ENCODE assay signal across 9 cellular contexts in the genomic region with DNA sequence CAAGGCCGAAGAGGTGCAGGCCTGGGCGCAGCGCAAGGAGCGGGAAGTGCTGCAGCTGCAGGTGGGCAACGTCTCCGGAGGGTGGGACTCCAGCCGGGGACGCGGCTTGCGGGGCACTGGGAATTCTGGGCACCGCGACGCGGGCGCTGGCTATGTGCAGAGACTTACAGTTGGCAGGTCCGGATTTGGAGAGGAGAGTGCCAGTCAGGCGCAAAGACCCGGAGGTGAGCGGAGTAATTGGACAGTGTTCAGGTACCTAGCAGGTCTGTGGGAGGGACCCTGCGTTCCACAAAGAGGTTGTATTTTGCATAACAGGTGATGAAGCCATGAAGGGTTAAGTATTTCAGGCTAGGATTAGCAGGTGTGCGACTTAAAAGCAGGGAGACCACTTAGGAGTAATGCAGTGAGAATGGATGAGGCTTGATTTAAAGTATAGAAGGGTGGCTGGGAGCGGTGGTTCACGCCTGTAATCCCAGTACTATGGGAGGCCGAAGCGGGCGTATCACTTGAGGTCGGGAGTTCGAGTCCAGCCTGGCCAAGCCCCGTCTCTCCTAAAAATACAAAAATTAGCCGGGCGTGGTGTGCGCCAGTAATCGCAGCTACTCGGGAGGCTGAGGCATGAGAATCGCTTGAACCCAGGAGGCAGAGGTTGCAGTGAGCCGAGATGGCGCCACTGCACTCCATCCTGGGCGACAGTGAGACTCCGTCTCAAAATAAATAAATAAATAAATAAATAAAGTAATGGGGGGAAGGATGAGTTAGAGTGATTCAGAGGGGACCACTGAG. TPM values are rescaled to one million over a fixed set of nuclear protein-coding genes. Genes with fewer than 3 reads are reported as not detected.
A peak's percentile ranks its signal among the peaks of the same experiment; 100 is the strongest.
DNase-seq lines count a peak whose midpoint lies in the region; ATAC-seq, FAIRE-seq and TF ChIP-seq lines count a peak whose summit lies in the region.
"Had no signal": no experiment of that assay in that cellular context is flagged by ENCODE, and none has a peak within 500 bp of the region (broad histone marks: within the 10 kb centered on the region; RNA-seq: fewer than 3 reads in every experiment).

No MANE protein-coding gene starts in this region.

- peak; percentile 0 to 2 for ATAC-seq in naive thymus-derived CD8-positive, alpha-beta T cell
- ATAC-seq in GM21423 (IDR thresholded peaks at IDR 0.05; ENCODE audit: unreplicated experiment) (no peak), GM21825 (IDR thresholded peaks at IDR 0.05; ENCODE audit: unreplicated experiment) (no peak)

- peak overlapping the region; percentile 63 for H3K56ac ChIP-seq in H1 (replicated peaks; ENCODE audit: insufficient read length, low read depth, low read length)

- H2BK20ac ChIP-seq in H1 (ENCODE audit: low read length) = no peak overlapping the region

- no peak for TF ChIP-seq EP300 in H1 (IDR thresholded peaks at IDR 0.05; ENCODE audit: borderline replicate concordance in 1 of 2, low read depth in 2 of 2, low read length in 2 of 2)

- H3K18ac ChIP-seq in H1 (ENCODE audit: extremely low read depth, low read length) = peak overlapping the region; percentile 41; the same call in 1 of the 2 replicates

- H3K27me3 Mint-ChIP-seq in naive thymus-derived CD8-positive, alpha-beta T cell = no peaks in the 10 kb centered on the region

- H2BK120ac ChIP-seq in H1 (replicated peaks; ENCODE audit: low read depth, low read length) = no peak overlapping the region

- H3K4me3 ChIP-seq in HL-60 (replicated peaks; ENCODE audit: insufficient read depth, low read length) (peak overlapping the region; percentile 79), H1 (ENCODE audit: extremely low read depth in 1 of 4, insufficient read depth in 2 of 4, low read depth in 3 of 4, low read length in 4 of 4) (peak overlapping the region; percentile 81 to 99 (median 88))

- H4K20me1 ChIP-seq in H1 (replicated peaks in 1 of 2; ENCODE audit: control insufficient read depth in 1 of 2, insufficient read depth in 2 of 2, low read length in 2 of 2) = no peaks in the 10 kb centered on the region

- no peak overlapping the region for H3K4ac ChIP-seq in H1 (replicated peaks; ENCODE audit: insufficient read length, low read depth, low read length)

- peak overlapping the region; percentile 68 to 78 for H3K4me2 ChIP-seq in H1 (ENCODE audit: insufficient read depth in 1 of 2, low read depth in 2 of 2, low read length in 2 of 2)

- no peak overlapping the region for H3K23ac ChIP-seq in H1 (ENCODE audit: insufficient read length)

- peak overlapping the region; percentile 64 to 91 (median 78) for H3K9ac ChIP-seq in H1 (replicated peaks in 1 of 4; ENCODE audit: extremely low read depth in 1 of 4, low read depth in 3 of 4, low read length in 3 of 4)

- H3K23me2 ChIP-seq in H1 (ENCODE audit: low read depth, low read length) = peaks cover 8% of the 10 kb centered on the region

- no peak overlapping the region for H2BK12ac ChIP-seq in H1 (ENCODE audit: low read depth, low read length)

- H4K8ac ChIP-seq in H1 (ENCODE audit: extremely low read depth, insufficient read depth, low read length) = no peak overlapping the region

- CTCF ChIA-PET in H1 (lab: Charles Lee; ENCODE audit: partially characterized antibody) = no interaction called here

- no peak for FAIRE-seq in H1 (lab: Jason Lieb, UNC)

- H2BK5ac ChIP-seq in H1 (ENCODE audit: low read depth, low read length) = peak overlapping the region; percentile 13; the same call in 1 of the 2 replicates

- no peaks in the 10 kb centered on the region for H3K9me3 ChIP-seq in H1 (ENCODE audit: insufficient read depth in 2 of 2, low read depth in 1 of 2, low read length in 1 of 2)

- peaks cover 2 to 9% (median 6%) of the 10 kb centered on the region in 4 experiments; a peak in 6 of 7 replicates for H3K4me1 ChIP-seq in H1 (replicated peaks in 1 of 4; ENCODE audit: control insufficient read depth in 3 of 4, insufficient read depth in 4 of 4, low read length in 3 of 4)

- H3K27me3 ChIP-seq in HL-60 (ENCODE audit: insufficient read depth, poor library complexity, severe bottlenecking) (no peaks in the 10 kb centered on the region), H1 (replicated peaks in 1 of 4; ENCODE audit: control insufficient read depth in 3 of 4, extremely low read depth in 1 of 4, insufficient read depth in 3 of 4, low read length in 3 of 4) (no peaks in the 10 kb centered on the region)

- H3K9me3 Mint-ChIP-seq in naive thymus-derived CD8-positive, alpha-beta T cell = no peaks in the 10 kb centered on the region

- no peak overlapping the region for H2AFZ ChIP-seq in H1 (ENCODE audit: low read length)

- H4K91ac ChIP-seq in H1 (replicated peaks; ENCODE audit: insufficient read length, low read length) = no peak overlapping the region

- H3K27ac ChIP-seq in HL-60 (replicated peaks) (peak overlapping the region; percentile 95), H1 (ENCODE audit: low read depth, low read length) (no peak overlapping the region; the same call in 1 of the 2 replicates)

- peak overlapping the region; percentile 81 to 95 (median 88) for H3K4me3 Mint-ChIP-seq in naive thymus-derived CD8-positive, alpha-beta T cell

- H4K5ac ChIP-seq in H1 (ENCODE audit: insufficient read length, low read depth, low read length) = no peak overlapping the region

- POLR2A ChIA-PET in H1 (lab: Charles Lee; ENCODE audit: partially characterized antibody) = interaction anchor here (0.7 to 1.4 kb wide), 3 partner anchors 21 to 226 kb away, joined by 4 to 5 read pairs (median 5); no protein-coding TSS in a partner anchor
- POLR2A ChIA-PET in naive thymus-derived CD8-positive, alpha-beta T cell (lab: Charles Lee) = interaction anchor here (1.1 to 2.2 kb wide), 2 partner anchors 25 to 181 kb away, joined by 3 to 6 read pairs; a partner anchor contains a TSS

- peaks cover 0 to 17% (median 4%) of the 10 kb centered on the region in 3 donors for H3K36me3 Mint-ChIP-seq in naive thymus-derived CD8-positive, alpha-beta T cell

- peaks cover 5% of the 10 kb centered on the region for H3K79me1 ChIP-seq in H1 (ENCODE audit: low read depth, low read length)

- peaks cover 19 to 32% (median 24%) of the 10 kb centered on the region in 4 donors for H3K4me1 Mint-ChIP-seq in naive thymus-derived CD8-positive, alpha-beta T cell

- TF ChIP-seq POLR2A in H1 (IDR thresholded peaks at IDR 0.05; ENCODE audit: control extremely low read depth in 1 of 2, low read depth in 2 of 2, low read length in 2 of 2) = no peak

- no peak overlapping the region for H2AK5ac ChIP-seq in H1 (ENCODE audit: low read depth, low read length)

- WGBS in H1 (ENCODE audit: extremely low coverage in 1 of 2, insufficient coverage in 1 of 2, insufficient read length in 1 of 2, insufficient replicate concordance in 2 of 2, low coverage in 1 of 2, low lambda C conversion rate in 2 of 2, missing lambda C conversion rate in 1 of 2), 2 experiments = 45% methylated on average over 38 of the region's 39 CpGs; no CpG with 5 or more reads in 1 of the 2 experiments

- TF ChIP-seq CTCF in HL-60 (IDR thresholded peaks at IDR 0.05; ENCODE audit: insufficient read depth, low read length) (no peak), H1 (IDR thresholded peaks at IDR 0.05; ENCODE audit: control extremely low read depth in 1 of 3, insufficient read depth in 1 of 3, low read depth in 1 of 3, low read length in 3 of 3) (no peak)

- H3K36me3 ChIP-seq in H1 (ENCODE audit: control insufficient read depth in 2 of 4, insufficient read depth in 4 of 4, low read length in 3 of 4) = peaks cover 9 to 23% (median 21%) of the 10 kb centered on the region in 4 experiments; a peak in 7 of 8 replicates

- DNase-seq in COR-L47 (lab: John Stamatoyannopoulos, UW) (peak; percentile 57), HL-60 (ENCODE audit: low read depth in 1 of 2, low spot score in 1 of 2) (peak in 1 of 2 experiments; percentile 24), RKO (ENCODE audit: low spot score) (peak; percentile 53), H1 (ENCODE audit: low read depth in 1 of 2, low spot score in 2 of 2) (peak in 1 of 2 experiments; percentile 62), 8988T (no peak)
- DNase-seq in naive thymus-derived CD8-positive, alpha-beta T cell = peak in 1 of 10 donors; percentile 15

- H3K27ac Mint-ChIP-seq in naive thymus-derived CD8-positive, alpha-beta T cell = peak overlapping the region; percentile 25 to 93 (median 74)

- H2BK15ac ChIP-seq in H1 (ENCODE audit: low read length) = no peak overlapping the region

- H3K14ac ChIP-seq in H1 (ENCODE audit: insufficient read length) = no peak overlapping the region

- H3K79me2 ChIP-seq in H1 (ENCODE audit: control insufficient read depth in 1 of 2, insufficient read depth in 2 of 2, low read length in 2 of 2) = peaks cover 0 to 6% of the 10 kb centered on the region in 2 experiments; a peak in 1 of 4 replicates

- no peak for TF ChIP-seq RAD21 in H1 (IDR thresholded peaks at IDR 0.05 in 1 of 2, conservative IDR thresholded peaks at IDR 0.05 in 1 of 2; ENCODE audit: low read depth in 2 of 2, low read length in 2 of 2)

RNA-seq across cellular contexts. Expression of a gene that starts 1.0 kb away (rescaled TPM):
- 100 and 103 TPM in 2 replicates for total RNA-seq in H1 (2021; fragmentation: NEBNext Ultra II Directional; extraction: Animal tissue kit (Norgen Biotek cat#: 25700))
- 83.6 and 99.2 TPM in 2 replicates for polyA plus RNA-seq in H1 (2011; rRNA removed)
- 125 TPM for polyA plus RNA-seq in H1 (2011; cell fraction: cytosol; rRNA removed)
- polyA plus RNA-seq in H1 (2011; cell fraction: nucleus; rRNA removed) = 95.7 TPM
- 81.4 to 116 TPM (median 109 TPM) in 4 replicates for polyA plus RNA-seq in H1 (2012, experiment 1 of 2)
- 82.9 TPM for polyA plus RNA-seq in H1 (2012, experiment 2 of 2)
- 62.7 TPM for polyA plus RNA-seq in H1 (2013, experiment 1 of 2)
- 62.2 TPM for polyA plus RNA-seq in H1 (2013, experiment 2 of 2)
- 17.6 and 27.5 TPM in 2 replicates for polyA minus RNA-seq in H1 (2011; rRNA and poly(A)+ RNA removed)
- 38.5 TPM for polyA minus RNA-seq in H1 (2011; cell fraction: cytosol; rRNA and poly(A)+ RNA removed)
- polyA minus RNA-seq in H1 (2011; cell fraction: nucleus; rRNA and poly(A)+ RNA removed) = 29.2 TPM
- total RNA-seq in naive thymus-derived CD8-positive, alpha-beta T cell = 10 to 100 TPM; 27.6 to 28.4 TPM
- polyA plus RNA-seq in naive thymus-derived CD8-positive, alpha-beta T cell = 10 to 100 TPM; 59.2 to 81.8 (median 75.6) TPM

RNA-seq across cellular contexts. Expression of a gene that starts 3.4 kb away (rescaled TPM):
- total RNA-seq in H1 (2021; fragmentation: NEBNext Ultra II Directional; extraction: Animal tissue kit (Norgen Biotek cat#: 25700)) = 0.61 and 0.82 TPM in 2 replicates
- 0.09 and 0.16 TPM in 2 replicates for polyA plus RNA-seq in H1 (2011; rRNA removed)
- polyA plus RNA-seq in H1 (2011; cell fraction: cytosol; rRNA removed) = 0.16 TPM
- 1.5 TPM for polyA plus RNA-seq in H1 (2011; cell fraction: nucleus; rRNA removed)
- polyA plus RNA-seq in H1 (2012, experiment 1 of 2) = 0.27 to 0.90 TPM (median 0.64 TPM) in 3 of 4 replicates, not detected in the other
- polyA plus RNA-seq in H1 (2012, experiment 2 of 2) = not detected
- not detected for polyA plus RNA-seq in H1 (2013, experiment 1 of 2)
- polyA plus RNA-seq in H1 (2013, experiment 2 of 2) = 0.18 TPM
- polyA minus RNA-seq in H1 (2011; rRNA and poly(A)+ RNA removed) = 0.34 and 1.4 TPM in 2 replicates
- not detected for polyA minus RNA-seq in H1 (2011; cell fraction: cytosol; rRNA and poly(A)+ RNA removed)
- 2.2 TPM for polyA minus RNA-seq in H1 (2011; cell fraction: nucleus; rRNA and poly(A)+ RNA removed)
- total RNA-seq in naive thymus-derived CD8-positive, alpha-beta T cell = 1 to 10 TPM; 1.5 to 1.9 TPM
- not detected for polyA plus RNA-seq in naive thymus-derived CD8-positive, alpha-beta T cell
- total RNA-seq: HT1080 had no signal

RNA-seq across cellular contexts. Expression of a gene that starts 24.6 kb away (rescaled TPM):
- not detected in 2 replicates for total RNA-seq in H1 (2021; fragmentation: NEBNext Ultra II Directional; extraction: Animal tissue kit (Norgen Biotek cat#: 25700))
- polyA plus RNA-seq in H1 (2011; rRNA removed) = not detected in 2 replicates
- not detected for polyA plus RNA-seq in H1 (2011; cell fraction: cytosol; rRNA removed)
- polyA plus RNA-seq in H1 (2011; cell fraction: nucleus; rRNA removed) = not detected
- 0.51 to 0.70 TPM in 2 of 4 replicates, not detected in the others for polyA plus RNA-seq in H1 (2012, experiment 1 of 2)
- not detected for polyA plus RNA-seq in H1 (2012, experiment 2 of 2)
- polyA plus RNA-seq in H1 (2013, experiment 1 of 2) = 0.95 TPM
- polyA plus RNA-seq in H1 (2013, experiment 2 of 2) = 0.85 TPM
- polyA minus RNA-seq in H1 (2011; rRNA and poly(A)+ RNA removed) = not detected in 2 replicates
- polyA minus RNA-seq in H1 (2011; cell fraction: cytosol; rRNA and poly(A)+ RNA removed) = not detected
- not detected for polyA minus RNA-seq in H1 (2011; cell fraction: nucleus; rRNA and poly(A)+ RNA removed)
- 1 to 10 TPM; 2.2 to 2.6 TPM for total RNA-seq in naive thymus-derived CD8-positive, alpha-beta T cell
- polyA plus RNA-seq in naive thymus-derived CD8-positive, alpha-beta T cell = 1 to 10 TPM in 1 of 3 donors, under 1 TPM in 2; 0.53 to 2.2 (median 0.91) TPM
- total RNA-seq: HT1080 had no signal

RNA-seq across cellular contexts. Expression of a gene that starts 37.7 kb away (rescaled TPM):
- 0.77 TPM in 1 of 2 replicates, not detected in the other for total RNA-seq in H1 (2021; fragmentation: NEBNext Ultra II Directional; extraction: Animal tissue kit (Norgen Biotek cat#: 25700))
- polyA plus RNA-seq in H1 (2011; rRNA removed) = 0.18 and 0.42 TPM in 2 replicates
- polyA plus RNA-seq in H1 (2011; cell fraction: cytosol; rRNA removed) = not detected
- not detected for polyA plus RNA-seq in H1 (2011; cell fraction: nucleus; rRNA removed)
- polyA plus RNA-seq in H1 (2012, experiment 1 of 2) = 0.35 TPM in 1 of 4 replicates, not detected in the others
- polyA plus RNA-seq in H1 (2012, experiment 2 of 2) = not detected
- polyA plus RNA-seq in H1 (2013, experiment 1 of 2) = 0.69 TPM
- polyA plus RNA-seq in H1 (2013, experiment 2 of 2) = 0.28 TPM
- not detected in 2 replicates for polyA minus RNA-seq in H1 (2011; rRNA and poly(A)+ RNA removed)
- not detected for polyA minus RNA-seq in H1 (2011; cell fraction: cytosol; rRNA and poly(A)+ RNA removed)
- polyA minus RNA-seq in H1 (2011; cell fraction: nucleus; rRNA and poly(A)+ RNA removed) = not detected
- total RNA-seq in naive thymus-derived CD8-positive, alpha-beta T cell = not detected
- polyA plus RNA-seq in naive thymus-derived CD8-positive, alpha-beta T cell = not detected
- total RNA-seq: HT1080 had no signal

Comparison
In these comparisons a context has a peak if more than half of its experiments do, and no peak if none do; other contexts are left out.
1. ATAC-seq: peak in naive thymus-derived CD8-positive, alpha-beta T cell (2 of 2); none in GM21423 (single experiment) and GM21825 (single experiment).